ENCODE assay signal across 20 cellular contexts in genomic region chr9:122897969-122898368, GRCh38. TPM values are rescaled to one million over a fixed set of nuclear protein-coding genes. Genes with fewer than 3 reads are reported as not detected.
DNase-seq lines count a peak whose midpoint lies in the region; ATAC-seq, FAIRE-seq and TF ChIP-seq lines count a peak whose summit lies in the region.
"Had no signal": no experiment of that assay in that cellular context is flagged by ENCODE, and none has a peak within 500 bp of the region (broad histone marks: within the 10 kb centered on the region; RNA-seq: fewer than 3 reads in every experiment).

No MANE protein-coding gene starts in this region.

- H4K20me1 ChIP-seq in astrocyte (ENCODE audit: insufficient read depth, low read length): peaks cover 58% of the 10 kb centered on the region

- FAIRE-seq in astrocyte (lab: Jason Lieb, UNC): no peak

- H3K4me2 ChIP-seq in astrocyte (ENCODE audit: low read length): no peak overlapping the region

- H3K79me2 ChIP-seq in astrocyte (ENCODE audit: insufficient read depth, low read length): peaks cover 90% of the 10 kb centered on the region

- H2AFZ ChIP-seq in astrocyte (ENCODE audit: low read depth, low read length): no peak overlapping the region

- no peaks in the 10 kb centered on the region for H3K9me3 ChIP-seq in astrocyte (ENCODE audit: insufficient read depth, low read depth, low read length)
- H3K9me3 ChIP-seq: heart right ventricle, left lung, Peyer's patch, suprapubic skin had no signal

- H3K27me3 ChIP-seq in astrocyte (ENCODE audit: insufficient read depth, low read length): no peaks in the 10 kb centered on the region
- H3K27me3 ChIP-seq: heart right ventricle, left lung, Peyer's patch, suprapubic skin had no signal

- H3K27ac ChIP-seq in astrocyte (ENCODE audit: low read depth, low read length): no peak overlapping the region
- H3K27ac ChIP-seq: heart right ventricle, left lung, Peyer's patch, suprapubic skin had no signal

- H3K4me1 ChIP-seq in astrocyte (ENCODE audit: insufficient read depth, low read length): peaks cover 2% of the 10 kb centered on the region

- H3K9ac ChIP-seq in astrocyte (ENCODE audit: low read length): no peak overlapping the region

- H3K36me3 ChIP-seq in astrocyte (ENCODE audit: insufficient read depth, low read length): peaks cover 2% of the 10 kb centered on the region

- peak; percentile 68 to 69 for ATAC-seq in activated CD4-positive, CD25-positive, alpha-beta regulatory T cell treated with anti-CD3 and anti-CD28 coated beads, Interleukin-2, amount 50 U/mL, for 24 hours
- ATAC-seq: heart right ventricle, left lung had no signal

- no peak overlapping the region for H3K4me3 ChIP-seq in astrocyte (ENCODE audit: insufficient read depth, low read depth, low read length)
- H3K4me3 ChIP-seq: heart right ventricle, left lung, Peyer's patch, suprapubic skin had no signal

- H3K4me1 Mint-ChIP-seq in astrocyte (ENCODE audit: low read depth, unreplicated experiment): peaks cover 16% of the 10 kb centered on the region
- peaks cover 34% of the 10 kb centered on the region for H3K4me1 Mint-ChIP-seq in osteocyte (ENCODE audit: unreplicated experiment)

- H3K36me3 Mint-ChIP-seq in astrocyte (ENCODE audit: low read depth, unreplicated experiment): no peaks in the 10 kb centered on the region
- H3K36me3 Mint-ChIP-seq in osteocyte (ENCODE audit: unreplicated experiment): peaks cover 23% of the 10 kb centered on the region

- no peaks in the 10 kb centered on the region for H3K9me3 Mint-ChIP-seq in astrocyte (ENCODE audit: unreplicated experiment)
- no peaks in the 10 kb centered on the region for H3K9me3 Mint-ChIP-seq in osteocyte (ENCODE audit: unreplicated experiment)
- H3K9me3 Mint-ChIP-seq: neural crest cell had no signal

- H3K4me3 Mint-ChIP-seq in astrocyte (ENCODE audit: unreplicated experiment) (no peak overlapping the region), osteocyte (ENCODE audit: unreplicated experiment) (no peak overlapping the region)
- H3K4me3 Mint-ChIP-seq: neural crest cell had no signal

- TF ChIP-seq CTCF in astrocyte (IDR thresholded peaks at IDR 0.05; ENCODE audit: insufficient read depth, low read depth, low read length) (no peak), osteocyte (IDR thresholded peaks at IDR 0.05) (no peak)

- intact Hi-C loops in posterior cingulate gyrus (cut with DNase I): no loop called here

- DNase-seq in activated CD4-positive, CD25-positive, alpha-beta regulatory T cell treated with anti-CD3 and anti-CD28 coated beads, Interleukin-2, amount 50 U/mL, for 72 hours: no peak
- DNase-seq in LHCN-M2 (ENCODE audit: low read depth) (peak; percentile 26), astrocyte (ENCODE audit: low read depth) (peak; percentile 10), osteocyte (ENCODE audit: extremely low spot score, unreplicated experiment) (no peak), NCI-H82 treated with DMSO at 0.1 percent for 48 hours (lab: John Stamatoyannopoulos, UW; ENCODE audit: unreplicated experiment) (no peak), posterior cingulate gyrus (no peak), HUDEP-2 (lab: John Stamatoyannopoulos, UW; ENCODE audit: unreplicated experiment in 76 of 76) (no peak)
- DNase-seq: 8988T; activated CD4-positive, alpha-beta T cell treated with anti-CD3 and anti-CD28 coated beads for 48 hours; activated naive CD4-positive, alpha-beta T cell; central memory CD4-positive, alpha-beta T cell; heart right ventricle; left lung; NCI-H1436 treated with DMSO at 0.1 percent for 48 hours; NCI-H510A; Peyer's patch; T-helper 2 cell had no signal

- no peak overlapping the region for H3K27ac Mint-ChIP-seq in astrocyte (ENCODE audit: unreplicated experiment)
- peak overlapping the region; percentile 64 for H3K27ac Mint-ChIP-seq in osteocyte (ENCODE audit: unreplicated experiment)

- no peaks in the 10 kb centered on the region for H3K27me3 Mint-ChIP-seq in astrocyte (ENCODE audit: low read depth, unreplicated experiment)
- no peaks in the 10 kb centered on the region for H3K27me3 Mint-ChIP-seq in osteocyte (ENCODE audit: unreplicated experiment)

RNA-seq across cellular contexts. Expression of gene RC3H2, which starts 7.2 kb away (rescaled TPM):
- total RNA-seq in LHCN-M2 (2014; rRNA removed) (32.7 and 43.1 TPM in 2 replicates), astrocyte (68.2 and 69.0 TPM in 2 replicates), osteocyte (74.1 and 74.4 TPM in 2 replicates)
- 14.2 TPM for polyA plus RNA-seq in LHCN-M2 (2012)

RNA-seq across cellular contexts. Expression of gene ZBTB6, which starts 15.2 kb away (rescaled TPM):
- total RNA-seq in LHCN-M2 (2014; rRNA removed) (12.0 and 14.2 TPM in 2 replicates), astrocyte (7.4 and 8.5 TPM in 2 replicates), osteocyte (7.6 and 9.1 TPM in 2 replicates)
- polyA plus RNA-seq in LHCN-M2 (2012): 2.6 TPM

RNA-seq across cellular contexts. Expression of gene ZBTB26, which starts 33.3 kb away (rescaled TPM):
- total RNA-seq in LHCN-M2 (2014; rRNA removed) (2.1 and 4.2 TPM in 2 replicates), astrocyte (6.2 and 6.5 TPM in 2 replicates), osteocyte (8.6 and 9.0 TPM in 2 replicates)
- polyA plus RNA-seq in LHCN-M2 (2012): 1.2 TPM

RNA-seq across cellular contexts. Expression of gene RABGAP1, which starts 42.9 kb away (rescaled TPM):
- total RNA-seq in LHCN-M2 (2014; rRNA removed) (22.2 and 28.8 TPM in 2 replicates), astrocyte (44.7 and 48.3 TPM in 2 replicates), osteocyte (88.4 and 92.9 TPM in 2 replicates)
- 15.1 TPM for polyA plus RNA-seq in LHCN-M2 (2012)

Comparison
In these comparisons a context has a peak if more than half of its experiments do, and no peak if none do; other contexts are left out.
1. DNase-seq: peak in LHCN-M2 (single experiment) and astrocyte (single experiment); none in activated CD4-positive, CD25-positive, alpha-beta regulatory T cell treated with anti-CD3 and anti-CD28 coated beads, Interleukin-2, amount 50 U/mL, for 72 hours (single experiment), osteocyte (single experiment), NCI-H82 treated with DMSO at 0.1 percent for 48 hours (single experiment), posterior cingulate gyrus (0 of 10) and HUDEP-2 (0 of 76).